ENCODE assay signal across 1 cellular context in the genomic region with DNA sequence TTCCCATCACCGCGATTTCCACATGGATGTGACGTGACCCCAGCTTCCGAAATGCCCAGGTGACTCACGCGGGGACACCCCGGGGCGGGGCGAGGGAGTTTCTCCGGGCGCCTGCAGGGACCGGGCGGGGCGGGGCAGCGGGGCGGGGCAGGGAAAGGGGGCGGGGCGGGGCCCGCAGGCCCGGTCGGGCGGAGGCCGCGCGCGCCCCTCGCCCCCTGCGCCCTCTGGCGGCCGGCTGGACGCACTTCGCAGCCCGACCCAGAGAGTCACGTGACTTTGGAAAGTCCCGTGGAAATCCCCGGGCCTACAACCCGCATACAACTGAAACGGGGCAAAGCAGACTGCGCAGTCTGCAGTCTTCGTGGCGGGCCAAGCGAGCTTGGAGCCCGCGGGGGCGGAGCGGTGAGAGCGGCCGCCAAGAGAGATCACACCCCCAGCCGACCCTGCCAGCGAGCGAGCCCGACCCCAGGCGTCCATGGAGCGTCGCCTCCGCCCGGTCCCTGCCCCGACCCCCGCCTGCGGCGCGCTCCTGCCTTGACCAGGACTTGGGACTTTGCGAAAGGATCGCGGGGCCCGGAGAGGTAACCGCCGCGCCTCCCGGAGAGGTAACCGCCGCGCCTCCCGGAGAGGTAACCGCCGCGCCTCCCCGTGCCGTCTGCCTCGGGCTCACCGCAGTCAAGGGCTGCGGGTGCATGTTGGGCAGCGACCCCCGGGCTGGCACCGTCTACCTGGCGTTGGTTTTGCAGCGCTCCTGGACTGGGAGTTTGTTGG.
A peak's percentile ranks its signal among the peaks of the same experiment; 100 is the strongest.
TF ChIP-seq lines count a peak whose summit lies in the region.

A gene (plus strand): TSS at position 346 of the 771 bp plus-strand sequence. CDS start 3,969 bp downstream, outside the sequence.

TF ChIP-seq in HepG2, 621 proteins besides CTCF, POLR2A, EP300 and RAD21 (continued from another document and continues in another):
- TF ChIP-seq, protein P1, sequence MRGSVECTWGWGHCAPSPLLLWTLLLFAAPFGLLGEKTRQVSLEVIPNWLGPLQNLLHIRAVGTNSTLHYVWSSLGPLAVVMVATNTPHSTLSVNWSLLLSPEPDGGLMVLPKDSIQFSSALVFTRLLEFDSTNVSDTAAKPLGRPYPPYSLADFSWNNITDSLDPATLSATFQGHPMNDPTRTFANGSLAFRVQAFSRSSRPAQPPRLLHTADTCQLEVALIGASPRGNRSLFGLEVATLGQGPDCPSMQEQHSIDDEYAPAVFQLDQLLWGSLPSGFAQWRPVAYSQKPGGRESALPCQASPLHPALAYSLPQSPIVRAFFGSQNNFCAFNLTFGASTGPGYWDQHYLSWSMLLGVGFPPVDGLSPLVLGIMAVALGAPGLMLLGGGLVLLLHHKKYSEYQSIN (CRISPR knock-in tag; IDR thresholded peaks at IDR 0.05; ENCODE audit: borderline replicate concordance): no peak
- TF ChIP-seq DNMT3B (CRISPR knock-in tag; conservative IDR thresholded peaks at IDR 0.05) (no peak), HMGA1 (CRISPR knock-in tag; conservative IDR thresholded peaks at IDR 0.05) (no peak), PHB2 (IDR thresholded peaks at IDR 0.05; ENCODE audit: partially characterized antibody) (no peak), ZMAT3 (CRISPR knock-in tag; conservative IDR thresholded peaks at IDR 0.05) (peak; percentile 82; the same call in 1 of the 2 replicates), ZC3H13 (CRISPR knock-in tag; IDR thresholded peaks at IDR 0.05) (0 out of 2 replicates have a peak, but pooled peaks have one; percentile 32), IRF2 (CRISPR knock-in tag; IDR thresholded peaks at IDR 0.05) (peak; percentile 43), HNRNPL (IDR thresholded peaks at IDR 0.05; ENCODE audit: low read depth, low read length) (peak; percentile 74; the same call in 1 of the 2 replicates), WIZ (CRISPR knock-in tag; IDR thresholded peaks at IDR 0.05) (peak; percentile 96), SCMH1 (CRISPR knock-in tag; IDR thresholded peaks at IDR 0.05; ENCODE audit: borderline replicate concordance) (no peak), ZSCAN25 (CRISPR knock-in tag; IDR thresholded peaks at IDR 0.05) (peak; percentile 96), NFRKB (IDR thresholded peaks at IDR 0.05) (no peak), NFE2L1 (CRISPR knock-in tag; IDR thresholded peaks at IDR 0.05; ENCODE audit: borderline replicate concordance) (no peak), PHF20 (CRISPR knock-in tag; IDR thresholded peaks at IDR 0.05) (peak; percentile 66; the same call in 1 of the 2 replicates), JUN (CRISPR knock-in tag; IDR thresholded peaks at IDR 0.05) (0 out of 2 replicates have a peak, but pooled peaks have one; percentile 26), ARNTL (CRISPR knock-in tag; IDR thresholded peaks at IDR 0.05) (peak; percentile 80), HOXA7 (CRISPR knock-in tag; IDR thresholded peaks at IDR 0.05) (no peak), PRPF4 (IDR thresholded peaks at IDR 0.05; ENCODE audit: low read depth, low read length, poor library complexity, severe bottlenecking) (no peak), LCORL (IDR thresholded peaks at IDR 0.05) (no peak), LCORL (CRISPR knock-in tag; IDR thresholded peaks at IDR 0.05) (peak; percentile 78; the same call in 1 of the 2 replicates), ZNF33A (CRISPR knock-in tag; IDR thresholded peaks at IDR 0.05; ENCODE audit: borderline replicate concordance) (0 out of 2 replicates have a peak, but pooled peaks have one; percentile 72), U2AF1 (optimal IDR thresholded peaks at IDR 0.05; ENCODE audit: low read depth, low read length) (no peak), MIER2 (CRISPR knock-in tag; IDR thresholded peaks at IDR 0.05) (peak; percentile 59; the same call in 1 of the 2 replicates)
- TF ChIP-seq, protein P2, sequence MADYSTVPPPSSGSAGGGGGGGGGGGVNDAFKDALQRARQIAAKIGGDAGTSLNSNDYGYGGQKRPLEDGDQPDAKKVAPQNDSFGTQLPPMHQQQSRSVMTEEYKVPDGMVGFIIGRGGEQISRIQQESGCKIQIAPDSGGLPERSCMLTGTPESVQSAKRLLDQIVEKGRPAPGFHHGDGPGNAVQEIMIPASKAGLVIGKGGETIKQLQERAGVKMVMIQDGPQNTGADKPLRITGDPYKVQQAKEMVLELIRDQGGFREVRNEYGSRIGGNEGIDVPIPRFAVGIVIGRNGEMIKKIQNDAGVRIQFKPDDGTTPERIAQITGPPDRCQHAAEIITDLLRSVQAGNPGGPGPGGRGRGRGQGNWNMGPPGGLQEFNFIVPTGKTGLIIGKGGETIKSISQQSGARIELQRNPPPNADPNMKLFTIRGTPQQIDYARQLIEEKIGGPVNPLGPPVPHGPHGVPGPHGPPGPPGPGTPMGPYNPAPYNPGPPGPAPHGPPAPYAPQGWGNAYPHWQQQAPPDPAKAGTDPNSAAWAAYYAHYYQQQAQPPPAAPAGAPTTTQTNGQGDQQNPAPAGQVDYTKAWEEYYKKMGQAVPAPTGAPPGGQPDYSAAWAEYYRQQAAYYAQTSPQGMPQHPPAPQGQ (CRISPR knock-in tag; IDR thresholded peaks at IDR 0.05; ENCODE audit: borderline replicate concordance): no peak; the same call in 1 of the 2 replicates
- TF ChIP-seq, protein P3, sequence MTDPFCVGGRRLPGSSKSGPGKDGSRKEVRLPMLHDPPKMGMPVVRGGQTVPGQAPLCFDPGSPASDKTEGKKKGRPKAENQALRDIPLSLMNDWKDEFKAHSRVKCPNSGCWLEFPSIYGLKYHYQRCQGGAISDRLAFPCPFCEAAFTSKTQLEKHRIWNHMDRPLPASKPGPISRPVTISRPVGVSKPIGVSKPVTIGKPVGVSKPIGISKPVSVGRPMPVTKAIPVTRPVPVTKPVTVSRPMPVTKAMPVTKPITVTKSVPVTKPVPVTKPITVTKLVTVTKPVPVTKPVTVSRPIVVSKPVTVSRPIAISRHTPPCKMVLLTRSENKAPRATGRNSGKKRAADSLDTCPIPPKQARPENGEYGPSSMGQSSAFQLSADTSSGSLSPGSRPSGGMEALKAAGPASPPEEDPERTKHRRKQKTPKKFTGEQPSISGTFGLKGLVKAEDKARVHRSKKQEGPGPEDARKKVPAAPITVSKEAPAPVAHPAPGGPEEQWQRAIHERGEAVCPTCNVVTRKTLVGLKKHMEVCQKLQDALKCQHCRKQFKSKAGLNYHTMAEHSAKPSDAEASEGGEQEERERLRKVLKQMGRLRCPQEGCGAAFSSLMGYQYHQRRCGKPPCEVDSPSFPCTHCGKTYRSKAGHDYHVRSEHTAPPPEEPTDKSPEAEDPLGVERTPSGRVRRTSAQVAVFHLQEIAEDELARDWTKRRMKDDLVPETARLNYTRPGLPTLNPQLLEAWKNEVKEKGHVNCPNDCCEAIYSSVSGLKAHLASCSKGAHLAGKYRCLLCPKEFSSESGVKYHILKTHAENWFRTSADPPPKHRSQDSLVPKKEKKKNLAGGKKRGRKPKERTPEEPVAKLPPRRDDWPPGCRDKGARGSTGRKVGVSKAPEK (CRISPR knock-in tag; IDR thresholded peaks at IDR 0.05; ENCODE audit: borderline replicate concordance): peak; percentile 81; the same call in 1 of the 2 replicates
- TF ChIP-seq, protein P4, sequence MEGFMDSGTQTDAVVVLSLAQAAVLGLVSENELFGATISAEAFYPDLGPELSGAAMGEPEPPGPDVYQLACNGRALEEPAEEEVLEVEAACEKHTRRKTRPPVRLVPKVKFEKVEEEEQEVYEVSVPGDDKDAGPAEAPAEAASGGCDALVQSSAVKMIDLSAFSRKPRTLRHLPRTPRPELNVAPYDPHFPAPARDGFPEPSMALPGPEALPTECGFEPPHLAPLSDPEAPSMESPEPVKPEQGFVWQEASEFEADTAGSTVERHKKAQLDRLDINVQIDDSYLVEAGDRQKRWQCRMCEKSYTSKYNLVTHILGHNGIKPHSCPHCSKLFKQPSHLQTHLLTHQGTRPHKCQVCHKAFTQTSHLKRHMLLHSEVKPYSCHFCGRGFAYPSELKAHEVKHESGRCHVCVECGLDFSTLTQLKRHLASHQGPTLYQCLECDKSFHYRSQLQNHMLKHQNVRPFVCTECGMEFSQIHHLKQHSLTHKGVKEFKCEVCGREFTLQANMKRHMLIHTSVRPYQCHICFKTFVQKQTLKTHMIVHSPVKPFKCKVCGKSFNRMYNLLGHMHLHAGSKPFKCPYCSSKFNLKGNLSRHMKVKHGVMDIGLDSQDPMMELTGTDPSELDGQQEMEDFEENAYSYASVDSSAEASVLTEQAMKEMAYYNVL (CRISPR knock-in tag; IDR thresholded peaks at IDR 0.05; ENCODE audit: borderline replicate concordance): peak; percentile 71
- TF ChIP-seq, protein P5, sequence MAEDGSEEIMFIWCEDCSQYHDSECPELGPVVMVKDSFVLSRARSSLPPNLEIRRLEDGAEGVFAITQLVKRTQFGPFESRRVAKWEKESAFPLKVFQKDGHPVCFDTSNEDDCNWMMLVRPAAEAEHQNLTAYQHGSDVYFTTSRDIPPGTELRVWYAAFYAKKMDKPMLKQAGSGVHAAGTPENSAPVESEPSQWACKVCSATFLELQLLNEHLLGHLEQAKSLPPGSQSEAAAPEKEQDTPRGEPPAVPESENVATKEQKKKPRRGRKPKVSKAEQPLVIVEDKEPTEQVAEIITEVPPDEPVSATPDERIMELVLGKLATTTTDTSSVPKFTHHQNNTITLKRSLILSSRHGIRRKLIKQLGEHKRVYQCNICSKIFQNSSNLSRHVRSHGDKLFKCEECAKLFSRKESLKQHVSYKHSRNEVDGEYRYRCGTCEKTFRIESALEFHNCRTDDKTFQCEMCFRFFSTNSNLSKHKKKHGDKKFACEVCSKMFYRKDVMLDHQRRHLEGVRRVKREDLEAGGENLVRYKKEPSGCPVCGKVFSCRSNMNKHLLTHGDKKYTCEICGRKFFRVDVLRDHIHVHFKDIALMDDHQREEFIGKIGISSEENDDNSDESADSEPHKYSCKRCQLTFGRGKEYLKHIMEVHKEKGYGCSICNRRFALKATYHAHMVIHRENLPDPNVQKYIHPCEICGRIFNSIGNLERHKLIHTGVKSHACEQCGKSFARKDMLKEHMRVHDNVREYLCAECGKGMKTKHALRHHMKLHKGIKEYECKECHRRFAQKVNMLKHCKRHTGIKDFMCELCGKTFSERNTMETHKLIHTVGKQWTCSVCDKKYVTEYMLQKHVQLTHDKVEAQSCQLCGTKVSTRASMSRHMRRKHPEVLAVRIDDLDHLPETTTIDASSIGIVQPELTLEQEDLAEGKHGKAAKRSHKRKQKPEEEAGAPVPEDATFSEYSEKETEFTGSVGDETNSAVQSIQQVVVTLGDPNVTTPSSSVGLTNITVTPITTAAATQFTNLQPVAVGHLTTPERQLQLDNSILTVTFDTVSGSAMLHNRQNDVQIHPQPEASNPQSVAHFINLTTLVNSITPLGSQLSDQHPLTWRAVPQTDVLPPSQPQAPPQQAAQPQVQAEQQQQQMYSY (CRISPR knock-in tag; IDR thresholded peaks at IDR 0.05): peak; percentile 36; the same call in 1 of the 2 replicates
- TF ChIP-seq, protein P6, sequence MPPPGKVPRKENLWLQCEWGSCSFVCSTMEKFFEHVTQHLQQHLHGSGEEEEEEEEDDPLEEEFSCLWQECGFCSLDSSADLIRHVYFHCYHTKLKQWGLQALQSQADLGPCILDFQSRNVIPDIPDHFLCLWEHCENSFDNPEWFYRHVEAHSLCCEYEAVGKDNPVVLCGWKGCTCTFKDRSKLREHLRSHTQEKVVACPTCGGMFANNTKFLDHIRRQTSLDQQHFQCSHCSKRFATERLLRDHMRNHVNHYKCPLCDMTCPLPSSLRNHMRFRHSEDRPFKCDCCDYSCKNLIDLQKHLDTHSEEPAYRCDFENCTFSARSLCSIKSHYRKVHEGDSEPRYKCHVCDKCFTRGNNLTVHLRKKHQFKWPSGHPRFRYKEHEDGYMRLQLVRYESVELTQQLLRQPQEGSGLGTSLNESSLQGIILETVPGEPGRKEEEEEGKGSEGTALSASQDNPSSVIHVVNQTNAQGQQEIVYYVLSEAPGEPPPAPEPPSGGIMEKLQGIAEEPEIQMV (CRISPR knock-in tag; IDR thresholded peaks at IDR 0.05; ENCODE audit: low read depth): no peak
- TF ChIP-seq, protein P7, sequence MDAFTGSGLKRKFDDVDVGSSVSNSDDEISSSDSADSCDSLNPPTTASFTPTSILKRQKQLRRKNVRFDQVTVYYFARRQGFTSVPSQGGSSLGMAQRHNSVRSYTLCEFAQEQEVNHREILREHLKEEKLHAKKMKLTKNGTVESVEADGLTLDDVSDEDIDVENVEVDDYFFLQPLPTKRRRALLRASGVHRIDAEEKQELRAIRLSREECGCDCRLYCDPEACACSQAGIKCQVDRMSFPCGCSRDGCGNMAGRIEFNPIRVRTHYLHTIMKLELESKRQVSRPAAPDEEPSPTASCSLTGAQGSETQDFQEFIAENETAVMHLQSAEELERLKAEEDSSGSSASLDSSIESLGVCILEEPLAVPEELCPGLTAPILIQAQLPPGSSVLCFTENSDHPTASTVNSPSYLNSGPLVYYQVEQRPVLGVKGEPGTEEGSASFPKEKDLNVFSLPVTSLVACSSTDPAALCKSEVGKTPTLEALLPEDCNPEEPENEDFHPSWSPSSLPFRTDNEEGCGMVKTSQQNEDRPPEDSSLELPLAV (CRISPR knock-in tag; conservative IDR thresholded peaks at IDR 0.05; ENCODE audit: low read depth): no peak
- TF ChIP-seq, protein P8, sequence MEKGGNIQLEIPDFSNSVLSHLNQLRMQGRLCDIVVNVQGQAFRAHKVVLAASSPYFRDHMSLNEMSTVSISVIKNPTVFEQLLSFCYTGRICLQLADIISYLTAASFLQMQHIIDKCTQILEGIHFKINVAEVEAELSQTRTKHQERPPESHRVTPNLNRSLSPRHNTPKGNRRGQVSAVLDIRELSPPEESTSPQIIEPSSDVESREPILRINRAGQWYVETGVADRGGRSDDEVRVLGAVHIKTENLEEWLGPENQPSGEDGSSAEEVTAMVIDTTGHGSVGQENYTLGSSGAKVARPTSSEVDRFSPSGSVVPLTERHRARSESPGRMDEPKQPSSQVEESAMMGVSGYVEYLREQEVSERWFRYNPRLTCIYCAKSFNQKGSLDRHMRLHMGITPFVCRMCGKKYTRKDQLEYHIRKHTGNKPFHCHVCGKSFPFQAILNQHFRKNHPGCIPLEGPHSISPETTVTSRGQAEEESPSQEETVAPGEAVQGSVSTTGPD (CRISPR knock-in tag; IDR thresholded peaks at IDR 0.05): no peak
- TF ChIP-seq, protein P9, sequence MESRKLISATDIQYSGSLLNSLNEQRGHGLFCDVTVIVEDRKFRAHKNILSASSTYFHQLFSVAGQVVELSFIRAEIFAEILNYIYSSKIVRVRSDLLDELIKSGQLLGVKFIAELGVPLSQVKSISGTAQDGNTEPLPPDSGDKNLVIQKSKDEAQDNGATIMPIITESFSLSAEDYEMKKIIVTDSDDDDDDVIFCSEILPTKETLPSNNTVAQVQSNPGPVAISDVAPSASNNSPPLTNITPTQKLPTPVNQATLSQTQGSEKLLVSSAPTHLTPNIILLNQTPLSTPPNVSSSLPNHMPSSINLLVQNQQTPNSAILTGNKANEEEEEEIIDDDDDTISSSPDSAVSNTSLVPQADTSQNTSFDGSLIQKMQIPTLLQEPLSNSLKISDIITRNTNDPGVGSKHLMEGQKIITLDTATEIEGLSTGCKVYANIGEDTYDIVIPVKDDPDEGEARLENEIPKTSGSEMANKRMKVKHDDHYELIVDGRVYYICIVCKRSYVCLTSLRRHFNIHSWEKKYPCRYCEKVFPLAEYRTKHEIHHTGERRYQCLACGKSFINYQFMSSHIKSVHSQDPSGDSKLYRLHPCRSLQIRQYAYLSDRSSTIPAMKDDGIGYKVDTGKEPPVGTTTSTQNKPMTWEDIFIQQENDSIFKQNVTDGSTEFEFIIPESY (CRISPR knock-in tag; IDR thresholded peaks at IDR 0.05): 0 out of 2 replicates have a peak, but pooled peaks have one; percentile 34
- TF ChIP-seq, protein P10, sequence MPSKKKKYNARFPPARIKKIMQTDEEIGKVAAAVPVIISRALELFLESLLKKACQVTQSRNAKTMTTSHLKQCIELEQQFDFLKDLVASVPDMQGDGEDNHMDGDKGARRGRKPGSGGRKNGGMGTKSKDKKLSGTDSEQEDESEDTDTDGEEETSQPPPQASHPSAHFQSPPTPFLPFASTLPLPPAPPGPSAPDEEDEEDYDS (CRISPR knock-in tag; IDR thresholded peaks at IDR 0.05): peak; percentile 90
